ENCODE assay signal across 8 cellular contexts in the genomic region with DNA sequence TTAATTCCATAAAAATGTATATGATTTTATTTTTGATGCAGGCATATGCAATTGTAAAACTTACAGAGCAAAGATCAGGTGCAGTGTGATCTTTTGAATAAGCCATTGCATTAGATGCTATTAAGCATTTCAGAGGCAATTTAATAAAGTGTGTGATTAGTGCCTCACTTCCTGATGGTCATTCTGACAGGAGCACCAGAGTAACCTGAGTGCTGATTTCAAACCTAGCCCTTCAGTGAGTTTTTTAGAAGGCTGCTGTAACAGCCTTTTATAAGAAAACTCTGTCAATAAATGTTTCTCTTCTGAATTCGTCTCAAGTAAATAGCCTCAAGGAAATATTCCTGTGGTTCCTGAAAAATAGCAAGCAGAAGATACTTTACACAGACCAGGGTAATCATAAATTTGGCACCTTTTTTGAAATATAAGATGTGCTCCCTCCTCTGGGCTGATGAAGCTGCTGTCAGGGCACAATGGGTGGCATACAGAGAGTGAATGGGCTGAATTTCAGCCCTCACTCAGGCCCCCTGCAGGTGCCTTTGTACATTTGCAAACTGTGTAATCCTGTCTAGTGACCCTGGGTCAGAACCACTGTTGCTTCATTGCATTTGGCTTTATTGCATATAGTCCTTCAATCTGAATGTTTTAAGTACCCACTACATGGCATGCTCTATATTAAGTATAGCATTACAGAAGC.
DNase-seq lines count a peak whose midpoint lies in the region; ATAC-seq and TF ChIP-seq lines count a peak whose summit lies in the region.

No MANE protein-coding gene starts in this region.

- ATAC-seq in GM18868 (IDR thresholded peaks at IDR 0.05; ENCODE audit: unreplicated experiment) (peak; percentile 99), HG03354 (IDR thresholded peaks at IDR 0.05; ENCODE audit: poor library complexity, severe bottlenecking, unreplicated experiment) (peak; percentile 81), T-helper 17 cell (peak; percentile 45), HG03135 (IDR thresholded peaks at IDR 0.05; ENCODE audit: unreplicated experiment) (no peak)

- H3K27ac Mint-ChIP-seq in T-helper 17 cell = no peak overlapping the region

- no peaks in the 10 kb centered on the region for H3K36me3 Mint-ChIP-seq in T-helper 17 cell (ENCODE audit: low read depth)

- peak; percentile 29 for TF ChIP-seq CTCF in AG09319 (IDR thresholded peaks at IDR 0.05; ENCODE audit: low read depth, low read length)

- no peaks in the 10 kb centered on the region for H3K9me3 ChIP-seq in T-helper 17 cell (ENCODE audit: control insufficient read depth, low read length, poor library complexity, severe bottlenecking)

- H3K4me3 Mint-ChIP-seq in T-helper 17 cell = no peak overlapping the region

- H3K4me1 Mint-ChIP-seq in T-helper 17 cell = peaks cover 2% of the 10 kb centered on the region

- peaks cover 4% of the 10 kb centered on the region for H3K27me3 Mint-ChIP-seq in T-helper 17 cell

- DNase-seq in AG09319 (ENCODE audit: extremely low read depth, low read depth) = no peak
- DNase-seq in T-helper 17 cell = no peak
- DNase-seq in medulla oblongata (ENCODE audit: extremely low spot score) = peak; percentile 41
- no peak for DNase-seq in SK-N-DZ (ENCODE audit: low spot score)
- DNase-seq in cortex of kidney (lab: John Stamatoyannopoulos, UW) = no peak
